In genomic region chr1:48471603-48472576, GRCh38 we compare ENCODE assay signal across 8 cellular contexts. TPM values are rescaled to one million over a fixed set of nuclear protein-coding genes. Genes with fewer than 3 reads are reported as not detected.
DNase-seq lines count a peak whose midpoint lies in the region; ATAC-seq lines count a peak whose summit lies in the region.

TSS of gene SPATA6 (minus strand) at chr1:48472204. CDS start at chr1:48472008, 196 bp downstream.

- peak; percentile 96 for ATAC-seq in GM21717 (IDR thresholded peaks at IDR 0.05; ENCODE audit: unreplicated experiment)
- peak; percentile 99 for ATAC-seq in natural killer cell treated with Interleukin-12 subunit alpha and Interleukin-12 subunit beta and Interleukin-15 and Interleukin-18, amount 100 ng/mL, for 72 hours
- peak; percentile 97 for ATAC-seq in stimulated activated memory B cell treated with anti-CD40 and anti-IgM and Interleukin-4, amounts not matched to agents 10 μg/mL and 1 μg/mL and 100 μg/mL, for 72 hours

- DNase-seq in DMS 273 treated with DMSO at 0.1 percent for 48 hours (lab: John Stamatoyannopoulos, UW) (peak; percentile 67), RKO (ENCODE audit: low spot score) (peak; percentile 90), activated gamma-delta T cell (lab: John Stamatoyannopoulos, UW) (peak; percentile 64), fibroblast of the conjunctiva (ENCODE audit: low read depth) (peak; percentile 92)
- DNase-seq in natural killer cell treated with Interleukin-12 subunit alpha and Interleukin-12 subunit beta and Interleukin-15 and Interleukin-18, amount 100 ng/mL, for 72 hours (ENCODE audit: low spot score) = peak; percentile 95

- peaks cover 18 to 21% (median 21%) of the 10 kb centered on the region in 3 donors for H3K4me1 Mint-ChIP-seq in IgD-negative memory B cell
- H3K4me1 Mint-ChIP-seq in natural killer cell treated with Interleukin-12 subunit alpha and Interleukin-12 subunit beta and Interleukin-15 and Interleukin-18, amount 100 ng/mL, for 72 hours (ENCODE audit: low read depth in 2 of 2) = peaks cover 26 to 27% of the 10 kb centered on the region in 2 donors
- peaks cover 26% of the 10 kb centered on the region for H3K4me1 Mint-ChIP-seq in stimulated activated memory B cell treated with anti-CD40 and anti-IgM and Interleukin-4, amounts not matched to agents 10 μg/mL and 1 μg/mL and 100 μg/mL, for 72 hours

- H3K27me3 Mint-ChIP-seq in IgD-negative memory B cell = peaks cover 12% of the 10 kb centered on the region
- peaks cover 6 to 9% of the 10 kb centered on the region in 2 donors for H3K27me3 Mint-ChIP-seq in natural killer cell treated with Interleukin-12 subunit alpha and Interleukin-12 subunit beta and Interleukin-15 and Interleukin-18, amount 100 ng/mL, for 72 hours
- peaks cover 17% of the 10 kb centered on the region for H3K27me3 Mint-ChIP-seq in stimulated activated memory B cell treated with anti-CD40 and anti-IgM and Interleukin-4, amounts not matched to agents 10 μg/mL and 1 μg/mL and 100 μg/mL, for 72 hours

- H3K9me3 Mint-ChIP-seq in IgD-negative memory B cell = peaks cover 0 to 4% (median 2%) of the 10 kb centered on the region in 3 donors
- no peaks in the 10 kb centered on the region for H3K9me3 Mint-ChIP-seq in natural killer cell treated with Interleukin-12 subunit alpha and Interleukin-12 subunit beta and Interleukin-15 and Interleukin-18, amount 100 ng/mL, for 72 hours
- peaks cover 6% of the 10 kb centered on the region for H3K9me3 Mint-ChIP-seq in stimulated activated memory B cell treated with anti-CD40 and anti-IgM and Interleukin-4, amounts not matched to agents 10 μg/mL and 1 μg/mL and 100 μg/mL, for 72 hours

- peak within 1 kb of the TSS; percentile 80 to 97 (median 92) for H3K4me3 Mint-ChIP-seq in IgD-negative memory B cell
- H3K4me3 Mint-ChIP-seq in natural killer cell treated with Interleukin-12 subunit alpha and Interleukin-12 subunit beta and Interleukin-15 and Interleukin-18, amount 100 ng/mL, for 72 hours = peak within 1 kb of the TSS; percentile 95
- peak within 1 kb of the TSS; percentile 87 for H3K4me3 Mint-ChIP-seq in stimulated activated memory B cell treated with anti-CD40 and anti-IgM and Interleukin-4, amounts not matched to agents 10 μg/mL and 1 μg/mL and 100 μg/mL, for 72 hours

- peak within 1 kb of the TSS; percentile 38 to 98 (median 92) for H3K27ac Mint-ChIP-seq in IgD-negative memory B cell
- peak within 1 kb of the TSS; percentile 59 to 85 for H3K27ac Mint-ChIP-seq in natural killer cell treated with Interleukin-12 subunit alpha and Interleukin-12 subunit beta and Interleukin-15 and Interleukin-18, amount 100 ng/mL, for 72 hours
- H3K27ac Mint-ChIP-seq in stimulated activated memory B cell treated with anti-CD40 and anti-IgM and Interleukin-4, amounts not matched to agents 10 μg/mL and 1 μg/mL and 100 μg/mL, for 72 hours = peak within 1 kb of the TSS; percentile 78

- H3K36me3 Mint-ChIP-seq in IgD-negative memory B cell = no peaks in the 10 kb centered on the region
- peaks cover 8% of the 10 kb centered on the region for H3K36me3 Mint-ChIP-seq in natural killer cell treated with Interleukin-12 subunit alpha and Interleukin-12 subunit beta and Interleukin-15 and Interleukin-18, amount 100 ng/mL, for 72 hours
- no peaks in the 10 kb centered on the region for H3K36me3 Mint-ChIP-seq in stimulated activated memory B cell treated with anti-CD40 and anti-IgM and Interleukin-4, amounts not matched to agents 10 μg/mL and 1 μg/mL and 100 μg/mL, for 72 hours

RNA-seq across cellular contexts. Expression of gene SPATA6, which starts in this region (rescaled TPM):
- 2.2 TPM for polyA plus RNA-seq in IgD-negative memory B cell
- total RNA-seq in natural killer cell treated with Interleukin-12 subunit alpha and Interleukin-12 subunit beta and Interleukin-15 and Interleukin-18, amount 100 ng/mL, for 72 hours = 1 to 10 TPM; 2.1 to 4.0 TPM

Comparison
In these comparisons a context has a peak if more than half of its experiments do, and no peak if none do; other contexts are left out.
1. Peak in every context shown above with its lines: DNase-seq and ATAC-seq.